Comparison of ENCODE assay signal across 31 cellular contexts in the genomic region with DNA sequence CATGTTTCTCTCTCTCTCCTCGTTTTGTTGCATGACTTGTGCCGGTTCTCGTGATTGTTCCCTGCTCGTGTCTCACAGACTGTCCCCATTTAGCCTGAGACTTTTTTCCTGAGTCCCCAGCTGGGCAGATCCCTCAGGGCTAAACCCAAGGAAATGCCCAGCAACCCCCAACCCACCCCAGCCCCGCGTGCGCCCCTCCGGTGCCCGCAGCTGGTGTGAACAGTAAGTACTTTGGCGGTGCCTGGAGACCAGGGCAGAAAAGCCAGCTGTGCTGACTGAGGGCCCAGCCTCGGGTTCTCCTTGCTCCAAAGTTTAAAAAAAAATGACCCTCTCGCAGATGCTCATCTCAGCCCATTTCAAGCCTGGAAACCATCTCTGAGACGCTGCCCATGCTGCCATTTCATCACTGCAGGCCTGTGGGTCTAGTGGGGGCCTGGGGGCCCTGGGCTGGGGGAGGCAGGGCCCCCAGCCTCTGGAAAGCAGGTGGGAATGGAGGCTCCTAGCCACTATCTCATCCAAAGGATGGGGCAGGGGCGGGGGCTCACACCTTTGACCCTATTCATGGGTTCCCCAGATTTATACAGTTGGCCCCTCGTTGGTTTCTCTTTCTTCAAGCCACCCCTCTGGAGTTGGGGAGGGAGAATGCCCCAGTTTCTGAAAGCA. TPM values are rescaled to one million over a fixed set of nuclear protein-coding genes. Genes with fewer than 3 reads are reported as not detected.
"Had no signal": no experiment of that assay in that cellular context is flagged by ENCODE, and none has a peak within 500 bp of the region (broad histone marks: within the 10 kb centered on the region; RNA-seq: fewer than 3 reads in every experiment).

No MANE protein-coding gene starts in this region.

- H3K4me1 ChIP-seq: left ventricle myocardium inferior, parathyroid adenoma, right atrium auricular region, right lobe of liver, stomach, testis, thyroid gland, transverse colon, upper lobe of right lung had no signal

- DNase-seq: immature natural killer cell; left ventricle myocardium inferior; mesendoderm; naive B cell; natural killer cell; nephron progenitor cell; nucleus accumbens; right lobe of liver; stimulated activated CD4-positive, alpha-beta T cell treated with anti-CD3 and anti-CD28 coated beads, Interleukin-12 subunit alpha, Interleukin-12 subunit beta, amount 100 ng/mL, for 4 hours; stimulated activated CD4-positive, alpha-beta T cell treated with anti-CD3 and anti-CD28 coated beads, Interleukin-15, amount 100 ng/mL, for 24 hours; stimulated activated CD4-positive, alpha-beta T cell treated with anti-CD3 and anti-CD28 coated beads, Interleukin-2, amount 100 ng/mL, for 24 hours; stimulated activated CD4-positive, alpha-beta T cell treated with anti-CD3 and anti-CD28 coated beads, Interleukin-4, amount 100 ng/mL, for 1 hour; stimulated activated naive B cell treated with anti-CD40 and anti-IgM and Interleukin-4, amounts not matched to agents 10 μg/mL and 1 μg/mL and 100 μg/mL, for 72 hours; stimulated activated naive CD8-positive, alpha-beta T cell treated with anti-CD3 and anti-CD28 coated beads, Interleukin-15, Interleukin-2, amounts not matched to agents 100 U/mL and 50 U/mL, for 24 hours; stomach; testis; thyroid gland; transverse colon; upper lobe of right lung had no signal

- H3K4me3 ChIP-seq: left ventricle myocardium inferior, lung, right atrium auricular region, right lobe of liver, smooth muscle cell, stomach, testis, thyroid gland, transverse colon, upper lobe of right lung had no signal

- H3K9me3 Mint-ChIP-seq: immature natural killer cell; mesothelial cell of epicardium; naive B cell; natural killer cell; nephron progenitor cell; stimulated activated naive B cell treated with anti-CD40 and anti-IgM and Interleukin-4, amounts not matched to agents 10 μg/mL and 1 μg/mL and 100 μg/mL, for 72 hours had no signal

- H3K9ac ChIP-seq: parathyroid adenoma had no signal

- H3K27ac ChIP-seq: left ventricle myocardium inferior, parathyroid adenoma, right atrium auricular region, right lobe of liver, stomach, testis, thyroid gland, transverse colon, upper lobe of right lung had no signal

- H3K36me3 ChIP-seq: left ventricle myocardium inferior, right atrium auricular region, right lobe of liver, stomach, thyroid gland, transverse colon, upper lobe of right lung had no signal

- H3K9me3 ChIP-seq: left ventricle myocardium inferior, right atrium auricular region, right lobe of liver, stomach, testis, thyroid gland, transverse colon, upper lobe of right lung had no signal

- H3K4me1 Mint-ChIP-seq: immature natural killer cell, mesothelial cell of epicardium, natural killer cell had no signal

- H3K4me2 ChIP-seq: smooth muscle cell had no signal

- H3K27me3 ChIP-seq: right atrium auricular region, right lobe of liver, stomach, testis, thyroid gland, transverse colon, upper lobe of right lung had no signal

- H3K36me3 Mint-ChIP-seq: immature natural killer cell; mesothelial cell of epicardium; naive B cell; natural killer cell; stimulated activated naive B cell treated with anti-CD40 and anti-IgM and Interleukin-4, amounts not matched to agents 10 μg/mL and 1 μg/mL and 100 μg/mL, for 72 hours had no signal

- H3K27ac Mint-ChIP-seq: immature natural killer cell; mesothelial cell of epicardium; naive B cell; natural killer cell; nephron progenitor cell; progenitor cell of endocrine pancreas; stimulated activated naive B cell treated with anti-CD40 and anti-IgM and Interleukin-4, amounts not matched to agents 10 μg/mL and 1 μg/mL and 100 μg/mL, for 72 hours had no signal

- H3K4me3 Mint-ChIP-seq: immature natural killer cell; mesothelial cell of epicardium; naive B cell; natural killer cell; nephron progenitor cell; stimulated activated naive B cell treated with anti-CD40 and anti-IgM and Interleukin-4, amounts not matched to agents 10 μg/mL and 1 μg/mL and 100 μg/mL, for 72 hours had no signal

- ATAC-seq: natural killer cell; right lobe of liver; stimulated activated naive B cell treated with anti-CD40 and anti-IgM and Interleukin-4, amounts not matched to agents 10 μg/mL and 1 μg/mL and 100 μg/mL, for 72 hours; stimulated activated naive CD8-positive, alpha-beta T cell treated with anti-CD3 and anti-CD28 coated beads, Interleukin-15, Interleukin-2, amounts not matched to agents 100 U/mL and 50 U/mL, for 24 hours; upper lobe of right lung had no signal

- H3K27me3 Mint-ChIP-seq: naive B cell; stimulated activated naive B cell treated with anti-CD40 and anti-IgM and Interleukin-4, amounts not matched to agents 10 μg/mL and 1 μg/mL and 100 μg/mL, for 72 hours had no signal

RNA-seq across cellular contexts. Expression of gene KCNC1, which starts 41.8 kb away (rescaled TPM):
- total RNA-seq: kidney epithelial cell, left ventricle myocardium inferior, lung, natural killer cell, osteocyte, pulmonary artery endothelial cell, right atrium auricular region, right lobe of liver, smooth muscle cell, upper lobe of right lung had no signal
- polyA plus RNA-seq: smooth muscle cell had no signal

RNA-seq across cellular contexts. Expression of gene MYOD1, which starts 57.0 kb away (rescaled TPM):
- total RNA-seq: kidney epithelial cell, left ventricle myocardium inferior, lower leg skin, lung, mesothelial cell of epicardium, mononuclear cell, natural killer cell, osteocyte, progenitor cell of endocrine pancreas, pulmonary artery endothelial cell, renal cortical epithelial cell, right atrium auricular region, right lobe of liver, smooth muscle cell, stomach, thyroid gland, transverse colon, upper lobe of right lung had no signal
- polyA plus RNA-seq: immature natural killer cell, lung, smooth muscle cell, stomach had no signal
